In genomic region chr13:77262198-77262597, GRCh38 we compare ENCODE assay signal across 27 cellular contexts.
"Had no signal": no experiment of that assay in that cellular context is flagged by ENCODE, and none has a peak within 500 bp of the region (broad histone marks: within the 10 kb centered on the region; RNA-seq: fewer than 3 reads in every experiment).

No MANE protein-coding gene starts in this region.

- H3K9me3 Mint-ChIP-seq: natural killer cell; nephron progenitor cell; neural progenitor cell; stimulated activated effector memory CD8-positive, alpha-beta T cell treated with anti-CD3 and anti-CD28 coated beads, Interleukin-12 subunit alpha, Interleukin-12 subunit beta, amount 100 ng/mL, for 72 hours; stimulated activated naive CD8-positive, alpha-beta T cell treated with anti-CD3 and anti-CD28 coated beads, Interleukin-15, Interleukin-2, amounts not matched to agents 100 ng/mL and 50 ng/mL, for 24 hours had no signal

- H3K4me2 ChIP-seq: neural progenitor cell had no signal

- H3K27me3 Mint-ChIP-seq: progenitor cell of endocrine pancreas; stimulated activated naive CD8-positive, alpha-beta T cell treated with anti-CD3 and anti-CD28 coated beads, Interleukin-15, Interleukin-2, amounts not matched to agents 100 ng/mL and 50 ng/mL, for 24 hours had no signal

- H3K4me3 Mint-ChIP-seq: natural killer cell; nephron progenitor cell; neural progenitor cell; stimulated activated effector memory CD8-positive, alpha-beta T cell treated with anti-CD3 and anti-CD28 coated beads, Interleukin-12 subunit alpha, Interleukin-12 subunit beta, amount 100 ng/mL, for 72 hours; stimulated activated naive CD8-positive, alpha-beta T cell treated with anti-CD3 and anti-CD28 coated beads, Interleukin-15, Interleukin-2, amounts not matched to agents 100 ng/mL and 50 ng/mL, for 24 hours had no signal

- DNase-seq: hippocampal formation; kidney; left colon; left lung; lower lobe of right lung; mammary epithelial cell; mesenchymal stem cell; natural killer cell; nephron progenitor cell; occipital lobe; spleen; stimulated activated CD4-positive, alpha-beta T cell treated with anti-CD3 and anti-CD28 coated beads, Interleukin-4, amount 100 ng/mL, for 24 hours; stimulated activated naive CD4-positive, alpha-beta T cell; tibial artery; trophoblast cell; upper lobe of right lung had no signal

- H3K9me3 ChIP-seq: left lung, lower lobe of right lung, neutrophil, right atrium auricular region, spleen, suprapubic skin, thoracic aorta, tibial artery, upper lobe of right lung had no signal

- H3K27me3 ChIP-seq: left lung, neural progenitor cell, neutrophil, right atrium auricular region, spleen, suprapubic skin, tibial artery, upper lobe of right lung had no signal

- H2AFZ ChIP-seq: neural progenitor cell had no signal

- H3K9ac ChIP-seq: neural progenitor cell had no signal

- H3K27ac Mint-ChIP-seq: natural killer cell; nephron progenitor cell; neural progenitor cell; progenitor cell of endocrine pancreas; stimulated activated effector memory CD8-positive, alpha-beta T cell treated with anti-CD3 and anti-CD28 coated beads, Interleukin-12 subunit alpha, Interleukin-12 subunit beta, amount 100 ng/mL, for 72 hours; stimulated activated naive CD8-positive, alpha-beta T cell treated with anti-CD3 and anti-CD28 coated beads, Interleukin-15, Interleukin-2, amounts not matched to agents 100 ng/mL and 50 ng/mL, for 24 hours had no signal

- H3K4me1 ChIP-seq: left lung, lower lobe of right lung, neural progenitor cell, right atrium auricular region, spleen, suprapubic skin, tibial artery, upper lobe of right lung had no signal

- H3K4me1 Mint-ChIP-seq: nephron progenitor cell; neural progenitor cell; stimulated activated effector memory CD8-positive, alpha-beta T cell treated with anti-CD3 and anti-CD28 coated beads, Interleukin-12 subunit alpha, Interleukin-12 subunit beta, amount 100 ng/mL, for 72 hours had no signal

- H3K4me3 ChIP-seq: left lung, lower lobe of right lung, neural progenitor cell, right atrium auricular region, skin epidermis, spleen, suprapubic skin, thoracic aorta, tibial artery, upper lobe of right lung had no signal

- H3K36me3 ChIP-seq: neural progenitor cell had no signal

- H3K27ac ChIP-seq: left lung, lower lobe of right lung, neural progenitor cell, neutrophil, right atrium auricular region, skin epidermis, spleen, suprapubic skin, thoracic aorta, tibial artery, upper lobe of right lung had no signal

- ATAC-seq: left colon; left lung; lower lobe of right lung; natural killer cell; sciatic nerve; stimulated activated effector memory CD8-positive, alpha-beta T cell treated with anti-CD3 and anti-CD28 coated beads, Interleukin-12 subunit alpha, Interleukin-12 subunit beta, amount 100 ng/mL, for 72 hours; upper lobe of right lung had no signal

- FAIRE-seq: kidney, urothelium cell line had no signal
